ENCODE assay signal across 9 cellular contexts in the genomic region with DNA sequence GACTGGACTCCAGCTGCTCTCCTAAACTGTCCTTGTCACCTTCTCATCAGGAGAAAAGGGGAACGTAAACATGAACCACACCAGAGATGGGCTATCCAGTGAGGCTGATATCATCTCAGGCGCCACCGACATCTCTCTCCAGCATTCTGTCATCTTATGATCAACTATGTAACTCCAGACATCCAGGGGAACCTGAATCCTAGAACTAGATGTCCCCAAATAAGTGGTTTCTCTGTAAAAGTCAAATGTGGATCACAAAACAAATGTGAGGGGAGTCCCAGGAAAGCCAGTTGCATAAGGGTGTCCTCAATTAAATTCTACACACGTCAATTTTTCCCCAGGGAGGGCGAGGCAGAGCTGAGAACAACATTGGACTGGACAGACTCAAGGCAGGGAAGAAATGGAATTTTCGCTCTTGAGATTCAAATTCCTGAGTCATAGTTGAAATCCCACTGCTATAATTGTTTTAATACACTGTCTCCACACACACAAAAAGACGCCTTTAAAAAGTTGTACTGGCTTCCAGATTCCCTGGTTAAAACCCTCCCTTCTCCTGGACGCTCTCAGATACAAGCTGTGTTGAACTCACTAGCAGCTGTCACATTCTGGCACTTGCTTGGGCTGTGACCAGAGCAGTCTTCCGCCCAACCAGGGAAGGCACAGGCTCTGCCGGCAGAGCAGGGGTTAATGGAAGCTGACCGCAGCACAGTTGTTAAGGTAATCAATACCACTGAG.
A peak's percentile ranks its signal among the peaks of the same experiment; 100 is the strongest.
DNase-seq lines count a peak whose midpoint lies in the region; TF ChIP-seq lines count a peak whose summit lies in the region.
"Had no signal": no experiment of that assay in that cellular context is flagged by ENCODE, and none has a peak within 500 bp of the region (broad histone marks: within the 10 kb centered on the region; RNA-seq: fewer than 3 reads in every experiment).

No MANE protein-coding gene starts in this region.

- H3K9me3 ChIP-seq in Peyer's patch (no peaks in the 10 kb centered on the region), esophagus squamous epithelium (no peaks in the 10 kb centered on the region), mucosa of rectum (ENCODE audit: control insufficient read depth in 2 of 2, low read length in 2 of 2) (no peaks in the 10 kb centered on the region), tibial nerve (no peaks in the 10 kb centered on the region)

- H3K4me1 ChIP-seq in Peyer's patch (peaks cover 0 to 5% (median 1%) of the 10 kb centered on the region in 4 donors), esophagus squamous epithelium (peaks cover 33 to 67% (median 49%) of the 10 kb centered on the region in 3 donors), mucosa of rectum (ENCODE audit: control insufficient read depth in 2 of 2, insufficient read depth in 2 of 2, low read length in 2 of 2) (peaks cover 9 to 14% of the 10 kb centered on the region in 2 donors), tibial nerve (peaks cover 9 to 76% (median 40%) of the 10 kb centered on the region in 4 donors)

- H3K36me3 ChIP-seq in Peyer's patch (no peaks in the 10 kb centered on the region), esophagus squamous epithelium (no peaks in the 10 kb centered on the region), mucosa of rectum (ENCODE audit: control insufficient read depth in 2 of 2, insufficient read depth in 2 of 2, low read length in 2 of 2) (no peaks in the 10 kb centered on the region), tibial nerve (no peaks in the 10 kb centered on the region)

- peak overlapping the region; percentile 3 to 87 (median 59) for H3K27ac ChIP-seq in Peyer's patch
- peak overlapping the region; percentile 32 to 95 (median 89) for H3K27ac ChIP-seq in esophagus squamous epithelium
- peak overlapping the region; percentile 57 to 72 for H3K27ac ChIP-seq in mucosa of rectum (ENCODE audit: low read depth in 2 of 2, low read length in 2 of 2)
- peak overlapping the region; percentile 57 to 89 (median 70) for H3K27ac ChIP-seq in tibial nerve

- H3K27me3 ChIP-seq in Peyer's patch (no peaks in the 10 kb centered on the region), esophagus squamous epithelium (no peaks in the 10 kb centered on the region), mucosa of rectum (ENCODE audit: control insufficient read depth in 2 of 2, insufficient read depth in 2 of 2, low read length in 2 of 2) (no peaks in the 10 kb centered on the region), tibial nerve (no peaks in the 10 kb centered on the region)

- H3K4me3 ChIP-seq in Peyer's patch (no peak overlapping the region), esophagus squamous epithelium (peak overlapping the region in 1 of 4 donors; percentile 36), mucosa of rectum (ENCODE audit: low read length in 2 of 2) (no peak overlapping the region), tibial nerve (peak overlapping the region in 1 of 4 donors; percentile 18)

- TF ChIP-seq CTCF in Peyer's patch (IDR thresholded peaks at IDR 0.05) = no peak
- no peak for TF ChIP-seq CTCF in esophagus squamous epithelium (IDR thresholded peaks at IDR 0.05)
- no peak for TF ChIP-seq CTCF in tibial nerve (IDR thresholded peaks at IDR 0.05)

- DNase-seq in Peyer's patch (peak in 1 of 3 donors; percentile 62), esophagus squamous epithelium (lab: John Stamatoyannopoulos, UW) (no peak), tibial nerve (ENCODE audit: low spot score in 2 of 2) (peak; percentile 73 to 94), CD1c-positive myeloid dendritic cell (ENCODE audit: extremely low spot score) (no peak), COLO829 (ENCODE audit: low spot score) (no peak), NCI-H1105 treated with DMSO at 0.1 percent for 48 hours (lab: John Stamatoyannopoulos, UW) (no peak)
- DNase-seq: activated T-cell treated with anti-CD3 and anti-CD28 coated beads, Interleukin-2, amount 50 U/mL, for 4 hours; NCI-H2081 had no signal

- 62 to 68% methylated on average over 8 to 11 of the region's 11 CpGs for WGBS in esophagus squamous epithelium, 2 donors
- 33 to 40% methylated on average over 11 of the region's 11 CpGs for WGBS in tibial nerve, 2 donors

- intact Hi-C loops in esophagus squamous epithelium (cut with DNase I) = no loop called here

- peak overlapping the region in 1 of 2 donors; percentile 8 for H3K9ac ChIP-seq in mucosa of rectum (ENCODE audit: low read depth in 1 of 2, low read length in 2 of 2)

- TF ChIP-seq POLR2A in Peyer's patch (IDR thresholded peaks at IDR 0.05) = no peak
- no peak for TF ChIP-seq POLR2A in esophagus squamous epithelium (IDR thresholded peaks at IDR 0.05)
- TF ChIP-seq POLR2A in tibial nerve (IDR thresholded peaks at IDR 0.05) = peak in 1 of 2 donors; percentile 22

- TF ChIP-seq EP300 in tibial nerve (IDR thresholded peaks at IDR 0.05) = peak; percentile 98 to 99

Comparison
In these comparisons a context has a peak if more than half of its experiments do, and no peak if none do; other contexts are left out.
1. DNase-seq: peak in tibial nerve (2 of 2); none in esophagus squamous epithelium (single experiment), CD1c-positive myeloid dendritic cell (single experiment), COLO829 (single experiment) and NCI-H1105 treated with DMSO at 0.1 percent for 48 hours (single experiment).
2. Peak in every context shown above with its lines, with median percentiles within 50 percentile points of each other: H3K27ac ChIP-seq.